ENCODE assay signal across 12 cellular contexts in the genomic region with DNA sequence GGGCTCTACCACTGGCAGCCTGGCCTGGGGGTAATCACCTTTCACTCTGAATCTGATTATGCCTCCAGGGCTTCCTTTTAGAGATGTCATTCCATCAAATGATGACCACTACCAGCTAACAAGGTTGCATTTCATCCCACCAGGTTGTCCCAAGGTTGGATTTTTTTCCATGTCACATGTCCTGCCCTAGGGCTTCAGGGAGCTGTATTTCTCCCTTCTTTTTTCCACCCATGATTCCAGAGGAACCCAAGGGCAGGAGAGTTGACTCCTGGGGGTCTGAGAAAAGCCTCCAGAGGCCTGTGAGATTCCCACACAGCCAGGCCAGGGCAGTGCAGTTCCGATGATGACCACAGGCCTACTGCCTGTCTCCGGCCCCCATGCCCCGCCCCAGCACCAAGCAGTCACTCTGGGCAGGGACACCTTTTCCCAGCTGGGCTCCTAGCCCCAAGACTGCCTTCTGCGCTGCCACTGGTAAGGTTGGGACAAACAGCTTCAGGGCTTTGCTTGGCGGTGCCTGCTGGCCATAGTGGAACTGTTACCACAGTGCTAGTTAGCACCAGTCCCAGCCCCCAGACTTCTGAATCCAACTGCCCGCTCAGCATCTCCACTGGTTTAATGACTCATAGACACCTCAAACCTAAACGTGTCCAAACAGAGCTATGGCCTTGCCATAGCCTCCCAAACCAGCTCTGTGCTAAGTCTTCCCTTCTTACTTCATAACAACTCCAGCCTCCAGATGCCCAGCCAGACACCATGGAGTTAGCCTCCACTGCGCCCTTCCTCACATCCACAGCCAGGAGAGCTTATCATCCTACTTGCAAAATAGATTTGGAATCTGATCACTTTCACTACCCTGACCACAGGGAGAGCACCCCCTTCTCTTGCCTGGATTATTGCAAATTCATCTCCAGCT.
DNase-seq lines count a peak whose midpoint lies in the region; ATAC-seq and TF ChIP-seq lines count a peak whose summit lies in the region.
"Had no signal": no experiment of that assay in that cellular context is flagged by ENCODE, and none has a peak within 500 bp of the region (broad histone marks: within the 10 kb centered on the region; RNA-seq: fewer than 3 reads in every experiment).

No MANE protein-coding gene starts in this region.

- ATAC-seq in natural killer cell (no peak), HG03095 (IDR thresholded peaks at IDR 0.05; ENCODE audit: unreplicated experiment) (no peak), GM19395 (IDR thresholded peaks at IDR 0.05; ENCODE audit: unreplicated experiment) (no peak)
- ATAC-seq in natural killer cell treated with Interleukin-12 subunit alpha and Interleukin-12 subunit beta and Interleukin-15 and Interleukin-18, amount 100 ng/mL, for 72 hours: no peak

- no peak overlapping the region for H3K4me3 ChIP-seq in WERI-Rb-1 (ENCODE audit: low read depth, low read length)
- no peak overlapping the region for H3K4me3 ChIP-seq in prostate gland

- H3K4me3 Mint-ChIP-seq in natural killer cell: no peak overlapping the region
- H3K4me3 Mint-ChIP-seq in natural killer cell treated with Interleukin-12 subunit alpha and Interleukin-12 subunit beta and Interleukin-15 and Interleukin-18, amount 100 ng/mL, for 72 hours: no peak overlapping the region
- H3K4me3 Mint-ChIP-seq: CD4-positive, alpha-beta T cell had no signal

- H3K9me3 ChIP-seq in WERI-Rb-1 (ENCODE audit: severe bottlenecking) (no peaks in the 10 kb centered on the region), prostate gland (no peaks in the 10 kb centered on the region)

- H3K27me3 ChIP-seq in WERI-Rb-1 (ENCODE audit: insufficient read depth, low read depth, severe bottlenecking) (no peaks in the 10 kb centered on the region), prostate gland (replicated peaks; ENCODE audit: insufficient read depth) (no peaks in the 10 kb centered on the region)

- 72% methylated on average over 8 of the region's 8 CpGs for WGBS in prostate gland

- H3K36me3 Mint-ChIP-seq in natural killer cell: no peaks in the 10 kb centered on the region
- no peaks in the 10 kb centered on the region for H3K36me3 Mint-ChIP-seq in natural killer cell treated with Interleukin-12 subunit alpha and Interleukin-12 subunit beta and Interleukin-15 and Interleukin-18, amount 100 ng/mL, for 72 hours

- H3K4me1 ChIP-seq in prostate gland (replicated peaks): no peaks in the 10 kb centered on the region

- H3K4me1 Mint-ChIP-seq in natural killer cell: no peaks in the 10 kb centered on the region
- H3K4me1 Mint-ChIP-seq in natural killer cell treated with Interleukin-12 subunit alpha and Interleukin-12 subunit beta and Interleukin-15 and Interleukin-18, amount 100 ng/mL, for 72 hours (ENCODE audit: low read depth in 2 of 2): no peaks in the 10 kb centered on the region

- no peaks in the 10 kb centered on the region for H3K9me3 Mint-ChIP-seq in natural killer cell
- H3K9me3 Mint-ChIP-seq in natural killer cell treated with Interleukin-12 subunit alpha and Interleukin-12 subunit beta and Interleukin-15 and Interleukin-18, amount 100 ng/mL, for 72 hours: no peaks in the 10 kb centered on the region
- H3K9me3 Mint-ChIP-seq: CD4-positive, alpha-beta T cell had no signal

- intact Hi-C loops in natural killer cell (cut with micrococcal nuclease): no loop called here
- intact Hi-C loops in prostate gland (cut with DNase I): no loop called here

- peaks cover 7 to 11% of the 10 kb centered on the region in 2 donors for H3K27me3 Mint-ChIP-seq in natural killer cell (ENCODE audit: low read depth in 2 of 2)
- H3K27me3 Mint-ChIP-seq in natural killer cell treated with Interleukin-12 subunit alpha and Interleukin-12 subunit beta and Interleukin-15 and Interleukin-18, amount 100 ng/mL, for 72 hours: peaks cover 13 to 16% of the 10 kb centered on the region in 2 donors
- H3K27me3 Mint-ChIP-seq: CD4-positive, alpha-beta T cell had no signal

- H3K36me3 ChIP-seq in WERI-Rb-1: no peaks in the 10 kb centered on the region
- no peaks in the 10 kb centered on the region for H3K36me3 ChIP-seq in prostate gland

- peak overlapping the region; percentile 50; the same call in 1 of the 2 replicates for H3K27ac ChIP-seq in WERI-Rb-1
- H3K27ac ChIP-seq in prostate gland: no peak overlapping the region
- H3K27ac ChIP-seq in substantia nigra (ENCODE audit: low read depth, low read length, poor library complexity, severe bottlenecking): no peak overlapping the region

- TF ChIP-seq CTCF in natural killer cell (IDR thresholded peaks at IDR 0.05) (no peak), WERI-Rb-1 (IDR thresholded peaks at IDR 0.05; ENCODE audit: low read depth, low read length) (0 out of 2 replicates have a peak, but pooled peaks have one; percentile 13), prostate gland (IDR thresholded peaks at IDR 0.05) (no peak)

- TF ChIP-seq POLR2A in prostate gland (IDR thresholded peaks at IDR 0.05): no peak

- DNase-seq in natural killer cell: peak; percentile 5
- DNase-seq in natural killer cell treated with Interleukin-12 subunit alpha and Interleukin-12 subunit beta and Interleukin-15 and Interleukin-18, amount 100 ng/mL, for 72 hours (ENCODE audit: low spot score): no peak
- peak; percentile 12 for DNase-seq in WERI-Rb-1
- DNase-seq in iris pigment epithelial cell (ENCODE audit: low read depth): peak; percentile 19
- DNase-seq in prostate gland (ENCODE audit: low spot score): no peak
- DNase-seq in substantia nigra (lab: John Stamatoyannopoulos, UW): no peak
- DNase-seq: activated T-cell treated with anti-CD3 and anti-CD28 coated beads for 4 hours; stimulated activated CD4-positive, alpha-beta T cell treated with anti-CD3 and anti-CD28 coated beads, Interleukin-15, amount 100 ng/mL, for 24 hours; stimulated activated naive CD4-positive, alpha-beta T cell had no signal

- no peak overlapping the region for H3K27ac Mint-ChIP-seq in natural killer cell
- H3K27ac Mint-ChIP-seq in natural killer cell treated with Interleukin-12 subunit alpha and Interleukin-12 subunit beta and Interleukin-15 and Interleukin-18, amount 100 ng/mL, for 72 hours: no peak overlapping the region
- H3K27ac Mint-ChIP-seq: CD4-positive, alpha-beta T cell had no signal

Comparison
In these comparisons a context has a peak if more than half of its experiments do, and no peak if none do; other contexts are left out.
1. DNase-seq: peak in natural killer cell (single experiment), WERI-Rb-1 (single experiment) and iris pigment epithelial cell (single experiment); none in natural killer cell treated with Interleukin-12 subunit alpha and Interleukin-12 subunit beta and Interleukin-15 and Interleukin-18, amount 100 ng/mL, for 72 hours (single experiment), prostate gland (single experiment) and substantia nigra (0 of 49).